9 cellular contexts compared by ENCODE assay signal in genomic region chr9:120892177-120892747, GRCh38. TPM values are rescaled to one million over a fixed set of nuclear protein-coding genes. Genes with fewer than 3 reads are reported as not detected.
A peak's percentile ranks its signal among the peaks of the same experiment; 100 is the strongest.
DNase-seq lines count a peak whose midpoint lies in the region; ATAC-seq and TF ChIP-seq lines count a peak whose summit lies in the region.
"Had no signal": no experiment of that assay in that cellular context is flagged by ENCODE, and none has a peak within 500 bp of the region (broad histone marks: within the 10 kb centered on the region; RNA-seq: fewer than 3 reads in every experiment).

No MANE protein-coding gene starts in this region.

- H3K36me3 ChIP-seq in GM06990 (ENCODE audit: control insufficient read depth, insufficient read depth, low read length), result no peaks in the 10 kb centered on the region

- peak; percentile 18 for ATAC-seq in HG03520 (IDR thresholded peaks at IDR 0.05; ENCODE audit: unreplicated experiment)

- TF ChIP-seq CTCF in GM06990 (IDR thresholded peaks at IDR 0.05; ENCODE audit: insufficient read depth, low read length, poor library complexity, severe bottlenecking), result no peak
- no peak for TF ChIP-seq CTCF in GM20000 (IDR thresholded peaks at IDR 0.05; ENCODE audit: extremely low read depth, missing control alignments)

- peak overlapping the region; percentile 45 for H3K27ac ChIP-seq in epithelial cell of prostate

- H3K27me3 ChIP-seq in GM06990 (replicated peaks; ENCODE audit: control insufficient read depth, insufficient read depth, low read length), result no peaks in the 10 kb centered on the region

- H3K4me3 ChIP-seq in GM06990 (replicated peaks; ENCODE audit: low read depth, low read length), result no peak overlapping the region

- DNase-seq in GM06990 (ENCODE audit: extremely low read depth, insufficient read length) (peak; percentile 68), GM20000 (ENCODE audit: low spot score) (peak; percentile 51), epithelial cell of prostate (ENCODE audit: low read depth, low spot score) (no peak), NCI-H226 (no peak), cerebellum (ENCODE audit: low spot score) (no peak), SIG-M5 (lab: John Stamatoyannopoulos, UW) (no peak), DMS53 (lab: John Stamatoyannopoulos, UW) (no peak)
- DNase-seq: nucleus accumbens had no signal

RNA-seq across cellular contexts. Expression of gene PHF19, which starts 15.3 kb away (rescaled TPM):
- 20.5 TPM for total RNA-seq in cerebellum

RNA-seq across cellular contexts. Expression of gene TRAF1, which starts 34.3 kb away (rescaled TPM):
- total RNA-seq in cerebellum, result 3.6 TPM

RNA-seq across cellular contexts. Expression of gene PSMD5, which starts 49.5 kb away (rescaled TPM):
- total RNA-seq in cerebellum, result 25.8 TPM

Comparison
In these comparisons a context has a peak if more than half of its experiments do, and no peak if none do; other contexts are left out.
1. DNase-seq: peak in GM06990 (single experiment) and GM20000 (single experiment); none in epithelial cell of prostate (single experiment), NCI-H226 (single experiment), cerebellum (single experiment), SIG-M5 (single experiment) and DMS53 (single experiment).